10 cellular contexts compared by ENCODE assay signal in the genomic region with DNA sequence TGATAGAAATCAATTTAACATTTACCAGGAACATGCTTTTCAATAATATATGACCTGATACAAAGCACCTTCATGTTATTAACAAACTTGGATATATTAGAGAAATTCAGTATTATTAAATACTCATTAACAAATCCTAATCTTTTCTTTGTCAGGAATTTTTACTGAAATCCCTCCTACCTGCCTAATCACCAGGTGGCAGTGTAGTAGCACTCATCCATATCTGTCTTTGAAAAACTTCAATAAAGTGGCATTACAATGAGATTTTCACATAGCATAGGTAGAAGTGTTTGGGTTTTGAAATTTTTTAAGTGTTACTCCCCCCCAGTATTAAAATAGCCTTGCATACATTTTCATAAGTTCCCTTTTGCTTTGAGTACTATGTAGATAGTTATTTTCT.
DNase-seq lines count a peak whose midpoint lies in the region; ATAC-seq and TF ChIP-seq lines count a peak whose summit lies in the region.
"Had no signal": no experiment of that assay in that cellular context is flagged by ENCODE, and none has a peak within 500 bp of the region (broad histone marks: within the 10 kb centered on the region; RNA-seq: fewer than 3 reads in every experiment).

No MANE protein-coding gene starts in this region.

- no peak for ATAC-seq in stimulated activated effector memory CD8-positive, alpha-beta T cell treated with anti-CD3 and anti-CD28 coated beads, Interleukin-12 subunit alpha, Interleukin-12 subunit beta, amount 100 ng/mL, for 72 hours

- peak; percentile 6 for TF ChIP-seq CTCF in HFF-Myc (IDR thresholded peaks at IDR 0.05; ENCODE audit: low read depth, low read length, missing control alignments)

- H3K36me3 Mint-ChIP-seq in stimulated activated effector memory CD8-positive, alpha-beta T cell treated with anti-CD3 and anti-CD28 coated beads, Interleukin-12 subunit alpha, Interleukin-12 subunit beta, amount 100 ng/mL, for 72 hours = no peaks in the 10 kb centered on the region
- H3K36me3 Mint-ChIP-seq in immature natural killer cell = no peaks in the 10 kb centered on the region

- no peak overlapping the region for H3K4me3 Mint-ChIP-seq in stimulated activated effector memory CD8-positive, alpha-beta T cell treated with anti-CD3 and anti-CD28 coated beads, Interleukin-12 subunit alpha, Interleukin-12 subunit beta, amount 100 ng/mL, for 72 hours
- H3K4me3 Mint-ChIP-seq in immature natural killer cell = no peak overlapping the region

- H3K27me3 Mint-ChIP-seq in immature natural killer cell (ENCODE audit: low read depth in 3 of 3) = peaks cover 0 to 1% (median 1%) of the 10 kb centered on the region in 3 donors

- no peak overlapping the region for H3K4me3 ChIP-seq in HFF-Myc (replicated peaks; ENCODE audit: low read depth, low read length)

- no peak overlapping the region for H3K27ac Mint-ChIP-seq in stimulated activated effector memory CD8-positive, alpha-beta T cell treated with anti-CD3 and anti-CD28 coated beads, Interleukin-12 subunit alpha, Interleukin-12 subunit beta, amount 100 ng/mL, for 72 hours
- no peak overlapping the region for H3K27ac Mint-ChIP-seq in immature natural killer cell

- peak; percentile 10 for DNase-seq in COLO668 (lab: John Stamatoyannopoulos, UW; ENCODE audit: unreplicated experiment)
- DNase-seq in HFF-Myc (ENCODE audit: extremely low read depth, low read depth) = no peak
- peak; percentile 61 for DNase-seq in SK-N-DZ (ENCODE audit: low spot score)
- DNase-seq in inferior parietal cortex (ENCODE audit: extremely low spot score) = peak; percentile 13
- no peak for DNase-seq in epidermal melanocyte (ENCODE audit: insufficient read length, low spot score)
- no peak for DNase-seq in cortex of kidney (lab: John Stamatoyannopoulos, UW)
- no peak for DNase-seq in stimulated activated effector memory CD8-positive, alpha-beta T cell treated with anti-CD3 and anti-CD28 coated beads, Interleukin-12 subunit alpha, Interleukin-12 subunit beta, amount 100 ng/mL, for 72 hours (ENCODE audit: low spot score in 2 of 2)
- DNase-seq in immature natural killer cell = no peak
- DNase-seq: hypothalamus; stimulated activated CD4-positive, alpha-beta T cell treated with anti-CD3 and anti-CD28 coated beads, Interleukin-1b, Interleukin-23, amount 100 ng/mL, for 48 hours had no signal

- peaks cover 2% of the 10 kb centered on the region for H3K9me3 Mint-ChIP-seq in stimulated activated effector memory CD8-positive, alpha-beta T cell treated with anti-CD3 and anti-CD28 coated beads, Interleukin-12 subunit alpha, Interleukin-12 subunit beta, amount 100 ng/mL, for 72 hours
- H3K9me3 Mint-ChIP-seq in immature natural killer cell = peaks cover 2 to 9% (median 4%) of the 10 kb centered on the region in 6 donors

- no peaks in the 10 kb centered on the region for H3K4me1 Mint-ChIP-seq in stimulated activated effector memory CD8-positive, alpha-beta T cell treated with anti-CD3 and anti-CD28 coated beads, Interleukin-12 subunit alpha, Interleukin-12 subunit beta, amount 100 ng/mL, for 72 hours
- no peaks in the 10 kb centered on the region for H3K4me1 Mint-ChIP-seq in immature natural killer cell

Comparison
In these comparisons a context has a peak if more than half of its experiments do, and no peak if none do; other contexts are left out.
1. DNase-seq: peak in COLO668 (single experiment), SK-N-DZ (single experiment) and inferior parietal cortex (single experiment); none in HFF-Myc (single experiment), epidermal melanocyte (single experiment), cortex of kidney (single experiment), stimulated activated effector memory CD8-positive, alpha-beta T cell treated with anti-CD3 and anti-CD28 coated beads, Interleukin-12 subunit alpha, Interleukin-12 subunit beta, amount 100 ng/mL, for 72 hours (0 of 2) and immature natural killer cell (0 of 3).